In the genomic region with DNA sequence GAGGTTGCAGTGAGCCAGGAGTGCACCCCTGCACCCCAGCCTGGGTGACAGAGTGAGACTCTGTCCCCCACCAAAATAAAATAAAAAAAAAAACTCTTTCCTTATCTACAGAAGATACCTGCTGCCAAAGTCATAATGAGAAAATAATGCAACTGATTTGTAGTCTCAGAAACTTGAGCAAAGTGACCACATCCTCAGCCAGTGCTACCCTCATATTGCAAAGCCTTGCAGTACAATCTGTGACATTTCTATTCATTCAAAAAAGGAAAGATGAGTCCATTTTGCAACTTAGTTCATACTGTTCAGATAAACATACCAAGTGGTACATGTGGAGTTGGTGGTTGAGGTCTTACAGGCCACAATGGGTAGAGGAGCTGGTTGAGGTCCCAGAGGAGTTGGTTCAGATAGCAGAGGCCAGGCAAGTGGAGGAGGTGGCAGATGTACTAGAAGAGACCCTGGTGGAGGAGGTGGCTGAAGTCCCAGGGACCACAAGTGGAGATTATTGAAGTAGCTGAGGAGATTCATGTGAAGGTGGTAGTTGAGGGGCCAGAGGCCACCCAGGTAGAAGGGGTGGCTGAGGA, we compare ENCODE assay signal across 17 cellular contexts. TPM values are rescaled to one million over a fixed set of nuclear protein-coding genes. Genes with fewer than 3 reads are reported as not detected.
"Had no signal": no experiment of that assay in that cellular context is flagged by ENCODE, and none has a peak within 500 bp of the region (broad histone marks: within the 10 kb centered on the region; RNA-seq: fewer than 3 reads in every experiment).

No MANE protein-coding gene starts in this region.

- H3K27me3 Mint-ChIP-seq: activated naive CD8-positive, alpha-beta T cell; brain had no signal

- H3K36me3 ChIP-seq: colonic mucosa, esophagus muscularis mucosa, ovary, stomach, upper lobe of right lung had no signal

- H3K27ac ChIP-seq: colonic mucosa, esophagus muscularis mucosa, hepatocyte, ovary, stomach, testis, upper lobe of right lung, VCaP had no signal

- H3K4me3 Mint-ChIP-seq: activated naive CD8-positive, alpha-beta T cell; activated T-cell treated with anti-CD3 and anti-CD28 coated beads, Interleukin-2, amount 50 U/mL, for 24 hours; brain had no signal

- H3K9me3 ChIP-seq: colonic mucosa, esophagus muscularis mucosa, ovary, stomach, testis, upper lobe of right lung had no signal

- ATAC-seq: left lobe of liver, sciatic nerve had no signal

- H3K9me3 Mint-ChIP-seq: activated T-cell treated with anti-CD3 and anti-CD28 coated beads, Interleukin-2, amount 50 U/mL, for 24 hours had no signal

- DNase-seq: activated gamma-delta T cell; activated T-cell treated with anti-CD3 and anti-CD28 coated beads, Interleukin-2, amount 50 U/mL, for 24 hours; central memory CD4-positive, alpha-beta T cell; colonic mucosa; mammary epithelial cell; ovary; stomach; testis had no signal

- H3K27ac Mint-ChIP-seq: activated naive CD8-positive, alpha-beta T cell; activated T-cell treated with anti-CD3 and anti-CD28 coated beads, Interleukin-2, amount 50 U/mL, for 24 hours had no signal

- H3K27me3 ChIP-seq: colonic mucosa, ovary, testis, upper lobe of right lung had no signal

- H3K36me3 Mint-ChIP-seq: activated naive CD8-positive, alpha-beta T cell; brain had no signal

- H3K4me3 ChIP-seq: colonic mucosa, esophagus muscularis mucosa, hepatocyte, ovary, stomach, testis, upper lobe of right lung had no signal

- H3K4me2 ChIP-seq: hepatocyte had no signal

- H3K4me1 ChIP-seq: colonic mucosa, upper lobe of right lung had no signal

RNA-seq across cellular contexts. Expression of gene SFTPA2, which starts 54.3 kb away (rescaled TPM):
- total RNA-seq: hepatocyte, mammary epithelial cell, pulmonary artery endothelial cell had no signal
